ENCODE assay signal across 16 cellular contexts in genomic region chr1:93905051-93905450, GRCh38. TPM values are rescaled to one million over a fixed set of nuclear protein-coding genes. Genes with fewer than 3 reads are reported as not detected.
DNase-seq lines count a peak whose midpoint lies in the region; ATAC-seq and TF ChIP-seq lines count a peak whose summit lies in the region.
"Had no signal": no experiment of that assay in that cellular context is flagged by ENCODE, and none has a peak within 500 bp of the region (broad histone marks: within the 10 kb centered on the region; RNA-seq: fewer than 3 reads in every experiment).

No MANE protein-coding gene starts in this region.

- peaks cover 14% of the 10 kb centered on the region for H3K36me3 ChIP-seq in osteoblast (ENCODE audit: insufficient read depth, low read length)
- H3K36me3 ChIP-seq: ovary had no signal

- no peaks in the 10 kb centered on the region for H3K27me3 Mint-ChIP-seq in activated CD8-positive, alpha-beta memory T cell treated with anti-CD3 and anti-CD28 coated beads, Interleukin-2, amount 10 ng/mL, durations not matched to agents 7 days and 5 days
- no peaks in the 10 kb centered on the region for H3K27me3 Mint-ChIP-seq in stimulated activated naive B cell treated with anti-CD40 and anti-IgM and Interleukin-4, amounts not matched to agents 10 μg/mL and 1 μg/mL and 100 μg/mL, for 72 hours

- H3K4me1 Mint-ChIP-seq in activated CD8-positive, alpha-beta memory T cell treated with anti-CD3 and anti-CD28 coated beads, Interleukin-2, amount 10 ng/mL, durations not matched to agents 7 days and 5 days = peaks cover 49% of the 10 kb centered on the region
- H3K4me1 Mint-ChIP-seq in stimulated activated naive B cell treated with anti-CD40 and anti-IgM and Interleukin-4, amounts not matched to agents 10 μg/mL and 1 μg/mL and 100 μg/mL, for 72 hours = peaks cover 19 to 26% of the 10 kb centered on the region in 2 donors

- H2AFZ ChIP-seq in osteoblast (ENCODE audit: low read length) = no peak overlapping the region

- TF ChIP-seq CTCF in choroid plexus epithelial cell (conservative IDR thresholded peaks at IDR 0.05; ENCODE audit: low read depth, low read length) (no peak), osteoblast (IDR thresholded peaks at IDR 0.05; ENCODE audit: extremely low read depth, low read depth, low read length) (no peak)

- H3K4me3 Mint-ChIP-seq in activated CD8-positive, alpha-beta memory T cell treated with anti-CD3 and anti-CD28 coated beads, Interleukin-2, amount 10 ng/mL, durations not matched to agents 7 days and 5 days = no peak overlapping the region
- no peak overlapping the region for H3K4me3 Mint-ChIP-seq in stimulated activated naive B cell treated with anti-CD40 and anti-IgM and Interleukin-4, amounts not matched to agents 10 μg/mL and 1 μg/mL and 100 μg/mL, for 72 hours

- CTCF ChIA-PET in activated CD8-positive, alpha-beta memory T cell treated with anti-CD3 and anti-CD28 coated beads, Interleukin-2, amount 10 ng/mL, durations not matched to agents 7 days and 5 days (lab: Charles Lee) = interaction anchor here (1.5 kb wide), 1 partner anchor 22 kb away, joined by 3 read pairs; no protein-coding TSS in a partner anchor

- H3K9me3 Mint-ChIP-seq in activated CD8-positive, alpha-beta memory T cell treated with anti-CD3 and anti-CD28 coated beads, Interleukin-2, amount 10 ng/mL, durations not matched to agents 7 days and 5 days (ENCODE audit: low read depth) = peaks cover under 1% of the 10 kb centered on the region
- H3K9me3 Mint-ChIP-seq in stimulated activated naive B cell treated with anti-CD40 and anti-IgM and Interleukin-4, amounts not matched to agents 10 μg/mL and 1 μg/mL and 100 μg/mL, for 72 hours = peaks cover 1 to 3% of the 10 kb centered on the region in 2 donors

- peak overlapping the region; percentile 3 for H3K27ac ChIP-seq in osteoblast (ENCODE audit: low read depth, low read length)
- H3K27ac ChIP-seq: ascending aorta, ovary had no signal

- H3K4me3 ChIP-seq in choroid plexus epithelial cell (ENCODE audit: low read depth, low read length) (no peak overlapping the region), osteoblast (ENCODE audit: insufficient read depth, low read length) (no peak overlapping the region)
- H3K4me3 ChIP-seq: ascending aorta, HAP-1, ovary had no signal

- peaks cover 60% of the 10 kb centered on the region for H3K79me2 ChIP-seq in osteoblast (ENCODE audit: insufficient read depth, low read length)

- no peaks in the 10 kb centered on the region for H3K9me3 ChIP-seq in osteoblast (ENCODE audit: low read depth, low read length)
- H3K9me3 ChIP-seq: ascending aorta, HAP-1, ovary had no signal

- peaks cover 22% of the 10 kb centered on the region for H3K36me3 Mint-ChIP-seq in activated CD8-positive, alpha-beta memory T cell treated with anti-CD3 and anti-CD28 coated beads, Interleukin-2, amount 10 ng/mL, durations not matched to agents 7 days and 5 days
- H3K36me3 Mint-ChIP-seq in stimulated activated naive B cell treated with anti-CD40 and anti-IgM and Interleukin-4, amounts not matched to agents 10 μg/mL and 1 μg/mL and 100 μg/mL, for 72 hours = peaks cover 4 to 13% of the 10 kb centered on the region in 2 donors

- peak overlapping the region; percentile 37 for H3K4me2 ChIP-seq in osteoblast (ENCODE audit: insufficient read depth, low read length)

- H3K4me1 ChIP-seq in osteoblast (ENCODE audit: insufficient read depth, low read length) = peaks cover 24% of the 10 kb centered on the region

- peaks cover 26% of the 10 kb centered on the region for H4K20me1 ChIP-seq in osteoblast (ENCODE audit: insufficient read depth, low read length)

- H3K27ac Mint-ChIP-seq in activated CD8-positive, alpha-beta memory T cell treated with anti-CD3 and anti-CD28 coated beads, Interleukin-2, amount 10 ng/mL, durations not matched to agents 7 days and 5 days = peak overlapping the region; percentile 84
- no peak overlapping the region for H3K27ac Mint-ChIP-seq in stimulated activated naive B cell treated with anti-CD40 and anti-IgM and Interleukin-4, amounts not matched to agents 10 μg/mL and 1 μg/mL and 100 μg/mL, for 72 hours

- no peaks in the 10 kb centered on the region for H3K27me3 ChIP-seq in osteoblast (ENCODE audit: insufficient read depth, low read length)
- H3K27me3 ChIP-seq: ascending aorta, ovary had no signal

- DNase-seq in activated CD8-positive, alpha-beta memory T cell treated with anti-CD3 and anti-CD28 coated beads, Interleukin-2, amount 10 ng/mL, durations not matched to agents 7 days and 5 days = no peak
- DNase-seq in activated CD8-positive, alpha-beta memory T cell treated with anti-CD3 and anti-CD28 coated beads, Interleukin-2, amount 50 U/mL, for 48 hours = no peak
- DNase-seq in M059J (ENCODE audit: low read depth) (peak; percentile 8), choroid plexus epithelial cell (ENCODE audit: low read depth) (peak; percentile 54), osteoblast (ENCODE audit: insufficient read length, low spot score, missing footprints) (no peak), activated gamma-delta T cell (lab: John Stamatoyannopoulos, UW) (no peak), NCI-H2029 treated with DMSO at 0.1 percent for 48 hours (lab: John Stamatoyannopoulos, UW) (no peak)
- DNase-seq in stimulated activated naive B cell treated with anti-CD40 and anti-IgM and Interleukin-4, amounts not matched to agents 10 μg/mL and 1 μg/mL and 100 μg/mL, for 72 hours = no peak
- DNase-seq: foreskin melanocyte; NCI-H2081; NCI-H774; ovary; SHP77 treated with DMSO at 0.1 percent for 48 hours; stimulated activated CD4-positive, alpha-beta T cell treated with anti-CD3 and anti-CD28 coated beads, Interleukin-12 subunit alpha, Interleukin-12 subunit beta, amount 100 ng/mL, for 4 hours had no signal

- no peak for ATAC-seq in activated CD8-positive, alpha-beta memory T cell treated with anti-CD3 and anti-CD28 coated beads, Interleukin-2, amount 10 ng/mL, durations not matched to agents 7 days and 5 days
- no peak for ATAC-seq in stimulated activated naive B cell treated with anti-CD40 and anti-IgM and Interleukin-4, amounts not matched to agents 10 μg/mL and 1 μg/mL and 100 μg/mL, for 72 hours (replicated peaks)

RNA-seq across cellular contexts. Expression of gene GCLM, which starts 4.2 kb away (rescaled TPM):
- 10 to 100 TPM; 24.3 to 25.7 TPM for total RNA-seq in activated CD8-positive, alpha-beta memory T cell treated with anti-CD3 and anti-CD28 coated beads, Interleukin-2, amount 10 ng/mL, durations not matched to agents 7 days and 5 days
- total RNA-seq in M059J (2014; rRNA removed; shearing (Covaris generic)) = 19.8 and 27.4 TPM in 2 replicates
- total RNA-seq in osteoblast = 23.0 and 27.5 TPM in 2 replicates

RNA-seq across cellular contexts. Expression of gene DNTTIP2, which starts 26.0 kb away (rescaled TPM):
- total RNA-seq in activated CD8-positive, alpha-beta memory T cell treated with anti-CD3 and anti-CD28 coated beads, Interleukin-2, amount 10 ng/mL, durations not matched to agents 7 days and 5 days = 10 to 100 TPM; 60.8 to 74.5 TPM
- 26.7 and 50.1 TPM in 2 replicates for total RNA-seq in M059J (2014; rRNA removed; shearing (Covaris generic))
- total RNA-seq in osteoblast = 23.5 and 25.3 TPM in 2 replicates

Comparison
In these comparisons a context has a peak if more than half of its experiments do, and no peak if none do; other contexts are left out.
1. DNase-seq: peak in M059J (single experiment) and choroid plexus epithelial cell (single experiment); none in activated CD8-positive, alpha-beta memory T cell treated with anti-CD3 and anti-CD28 coated beads, Interleukin-2, amount 10 ng/mL, durations not matched to agents 7 days and 5 days (single experiment), activated CD8-positive, alpha-beta memory T cell treated with anti-CD3 and anti-CD28 coated beads, Interleukin-2, amount 50 U/mL, for 48 hours (single experiment), osteoblast (single experiment), activated gamma-delta T cell (single experiment), NCI-H2029 treated with DMSO at 0.1 percent for 48 hours (single experiment) and stimulated activated naive B cell treated with anti-CD40 and anti-IgM and Interleukin-4, amounts not matched to agents 10 μg/mL and 1 μg/mL and 100 μg/mL, for 72 hours (single experiment).